ENCODE assay signal across 10 cellular contexts in the genomic region with DNA sequence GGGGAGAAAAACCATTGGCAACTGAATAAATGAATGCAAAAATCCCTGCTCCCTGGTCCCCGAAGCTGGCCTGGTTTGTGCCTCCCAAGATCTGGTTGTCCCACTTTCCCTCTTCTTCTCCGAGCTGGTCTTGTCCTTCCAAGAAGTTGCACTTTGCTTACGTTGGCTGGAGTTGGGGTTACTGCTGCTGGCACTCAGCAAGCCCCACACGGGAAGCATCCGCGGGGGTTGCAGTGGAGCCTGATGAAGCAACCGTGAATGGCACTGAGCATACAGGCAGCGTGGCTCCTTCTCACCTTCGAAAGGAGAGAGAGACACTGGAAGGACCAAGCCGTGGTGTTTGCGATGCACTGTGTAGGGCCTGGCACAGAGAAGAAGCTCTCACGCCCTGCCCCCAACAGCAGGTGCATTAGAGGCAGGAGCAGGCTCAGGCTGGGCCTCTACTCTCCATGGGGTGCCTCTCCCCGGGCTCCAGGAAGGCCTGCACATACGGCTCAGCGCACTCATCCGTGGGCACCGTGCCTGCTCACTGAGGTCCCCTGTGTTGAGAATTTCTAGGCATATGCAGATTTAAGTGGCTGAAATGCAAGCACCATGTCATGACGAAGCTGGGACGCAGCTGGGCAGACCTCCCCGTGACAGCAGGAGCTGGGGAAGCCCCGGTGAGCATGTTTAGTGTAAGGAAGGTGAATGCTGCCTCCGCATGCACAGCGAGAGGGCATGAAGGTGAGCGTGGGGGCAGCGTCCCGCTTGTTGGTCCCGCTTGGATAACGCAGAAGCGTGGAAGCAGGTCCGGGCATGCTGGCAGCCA. TPM values are rescaled to one million over a fixed set of nuclear protein-coding genes. Genes with fewer than 3 reads are reported as not detected.
DNase-seq lines count a peak whose midpoint lies in the region; ATAC-seq and TF ChIP-seq lines count a peak whose summit lies in the region.
"Had no signal": no experiment of that assay in that cellular context is flagged by ENCODE, and none has a peak within 500 bp of the region (broad histone marks: within the 10 kb centered on the region; RNA-seq: fewer than 3 reads in every experiment).

No MANE protein-coding gene starts in this region.

- H3K27ac ChIP-seq in endodermal cell (ENCODE audit: low read depth, low read length), result peak overlapping the region; percentile 77

- H3K27me3 Mint-ChIP-seq in endodermal cell (ENCODE audit: insufficient read depth), result peaks cover 2% of the 10 kb centered on the region

- H3K9me3 Mint-ChIP-seq in endodermal cell, result no peaks in the 10 kb centered on the region

- DNase-seq in DMS 273 (lab: John Stamatoyannopoulos, UW; ENCODE audit: unreplicated experiment), result peak; percentile 94
- peak; percentile 92 for DNase-seq in NCI-H1694 treated with DMSO at 0.1 percent for 48 hours (lab: John Stamatoyannopoulos, UW)
- no peak for DNase-seq in endodermal cell
- no peak for DNase-seq in NCI-H82 (lab: John Stamatoyannopoulos, UW)
- no peak for DNase-seq in amniotic stem cell (lab: John Stamatoyannopoulos, UW)
- DNase-seq in activated CD4-positive, alpha-beta T cell treated with anti-CD3 and anti-CD28 coated beads for 4 hours, result no peak
- no peak for DNase-seq in stimulated activated CD4-positive, alpha-beta T cell treated with anti-CD3 and anti-CD28 coated beads, Interleukin-15, amount 100 ng/mL, for 24 hours
- DNase-seq: HCEC 1CT, OCI-M1 had no signal

- H3K4me3 Mint-ChIP-seq in endodermal cell, result no peak overlapping the region

- WGBS in endodermal cell (ENCODE audit: insufficient coverage in 1 of 2, insufficient read length in 1 of 2), 2 experiments, result 87% methylated on average over 20 to 30 of the region's 30 CpGs

- no peaks in the 10 kb centered on the region for H3K4me1 ChIP-seq in endodermal cell (ENCODE audit: control insufficient read depth, insufficient read depth, low read length)

- TF ChIP-seq CTCF in endodermal cell (conservative IDR thresholded peaks at IDR 0.05), result no peak

- peaks cover 7% of the 10 kb centered on the region for H3K4me1 Mint-ChIP-seq in endodermal cell

- H3K36me3 Mint-ChIP-seq in endodermal cell (ENCODE audit: low read depth), result no peaks in the 10 kb centered on the region

- H3K9me3 ChIP-seq in endodermal cell (ENCODE audit: control insufficient read depth, low read length), result no peaks in the 10 kb centered on the region

- H3K4me3 ChIP-seq in endodermal cell (ENCODE audit: low read length), result no peak overlapping the region

- H3K27me3 ChIP-seq in endodermal cell (ENCODE audit: control insufficient read depth, insufficient read depth, low read length, poor library complexity, severe bottlenecking), result no peaks in the 10 kb centered on the region

- no peak overlapping the region for H3K9ac ChIP-seq in endodermal cell (ENCODE audit: extremely low read depth, low read length, poor library complexity, severe bottlenecking)

- ATAC-seq in GM21515 (IDR thresholded peaks at IDR 0.05; ENCODE audit: unreplicated experiment), result peak; percentile 56

- no peak overlapping the region for H3K27ac Mint-ChIP-seq in endodermal cell

- no peaks in the 10 kb centered on the region for H3K36me3 ChIP-seq in endodermal cell (ENCODE audit: control insufficient read depth, insufficient read depth, low read length)

RNA-seq across cellular contexts. Expression of gene CA5A, which starts 12.1 kb away (rescaled TPM):
- not detected for total RNA-seq in endodermal cell
- polyA plus RNA-seq in endodermal cell (2013, experiment 1 of 2), result not detected
- not detected for polyA plus RNA-seq in endodermal cell (2013, experiment 2 of 2)

RNA-seq across cellular contexts. Expression of gene BANP, which starts 27.0 kb away (rescaled TPM):
- total RNA-seq in endodermal cell, result 10 to 100 TPM; 39.5 to 45.5 TPM
- 23.8 TPM for polyA plus RNA-seq in endodermal cell (2013, experiment 1 of 2)
- polyA plus RNA-seq in endodermal cell (2013, experiment 2 of 2), result 20.0 TPM

RNA-seq across cellular contexts. Expression of gene SLC7A5, which starts 54.9 kb away (rescaled TPM):
- 100 to 1,000 TPM; 374 to 588 TPM for total RNA-seq in endodermal cell
- 144 TPM for polyA plus RNA-seq in endodermal cell (2013, experiment 1 of 2)
- polyA plus RNA-seq in endodermal cell (2013, experiment 2 of 2), result 134 TPM

Comparison
In these comparisons a context has a peak if more than half of its experiments do, and no peak if none do; other contexts are left out.
1. DNase-seq: peak in DMS 273 (single experiment) and NCI-H1694 treated with DMSO at 0.1 percent for 48 hours (single experiment); none in endodermal cell (single experiment), NCI-H82 (single experiment), amniotic stem cell (single experiment), activated CD4-positive, alpha-beta T cell treated with anti-CD3 and anti-CD28 coated beads for 4 hours (0 of 2) and stimulated activated CD4-positive, alpha-beta T cell treated with anti-CD3 and anti-CD28 coated beads, Interleukin-15, amount 100 ng/mL, for 24 hours (single experiment).